8 cellular contexts compared by ENCODE assay signal in genomic region chr10:114042895-114043531, GRCh38. TPM values are rescaled to one million over a fixed set of nuclear protein-coding genes. Genes with fewer than 3 reads are reported as not detected.
DNase-seq lines count a peak whose midpoint lies in the region; ATAC-seq, FAIRE-seq and TF ChIP-seq lines count a peak whose summit lies in the region.

No MANE protein-coding gene starts in this region.

- H3K4me1 Mint-ChIP-seq in activated CD8-positive, alpha-beta T cell treated with anti-CD3 and anti-CD28 coated beads for 36 hours (ENCODE audit: low read depth) = peaks cover 21% of the 10 kb centered on the region

- H2BK120ac ChIP-seq in neuronal stem cell (ENCODE audit: low read depth, low read length) = no peak overlapping the region

- peak overlapping the region; percentile 59 for H3K27ac ChIP-seq in BLaER1
- H3K27ac ChIP-seq in HUES64 (ENCODE audit: low read depth, low read length) = no peak overlapping the region
- no peak overlapping the region for H3K27ac ChIP-seq in neuronal stem cell (replicated peaks; ENCODE audit: low read length)

- H3K4me3 ChIP-seq in BLaER1 (peak overlapping the region; percentile 74), HUES64 (ENCODE audit: low read length) (peak overlapping the region; percentile 56), neuronal stem cell (ENCODE audit: low read length in 2 of 2) (peak overlapping the region in 1 of 2 donors; percentile 76)

- intact Hi-C loops in activated CD8-positive, alpha-beta T cell treated with anti-CD3 and anti-CD28 coated beads for 36 hours (cut with micrococcal nuclease) = loop anchor here (10.0 kb wide), 1 partner anchor 188 kb away; the partner anchor contains the start of genes DCLRE1A and NHLRC2

- H3K4me1 ChIP-seq in BLaER1 (peaks cover 15% of the 10 kb centered on the region; the same call in 1 of the 2 replicates), HUES64 (ENCODE audit: insufficient read depth, low read length) (0 out of 2 replicates have a peak, but pooled peaks cover 4% of the 10 kb centered on the region), neuronal stem cell (ENCODE audit: control insufficient read depth in 2 of 2, insufficient read depth in 1 of 2, low read depth in 1 of 2, low read length in 2 of 2) (peaks cover 4 to 6% of the 10 kb centered on the region in 2 donors)

- H4K8ac ChIP-seq in neuronal stem cell (ENCODE audit: low read depth, low read length) = no peak overlapping the region

- no peak overlapping the region for H3K23ac ChIP-seq in neuronal stem cell (ENCODE audit: low read depth, low read length, poor library complexity)

- H2AK5ac ChIP-seq in neuronal stem cell (ENCODE audit: low read depth, low read length) = no peak overlapping the region

- no peaks in the 10 kb centered on the region for H3K36me3 Mint-ChIP-seq in activated CD8-positive, alpha-beta T cell treated with anti-CD3 and anti-CD28 coated beads for 36 hours (ENCODE audit: low read depth)

- H3K27me3 ChIP-seq in BLaER1 (peaks cover 24% of the 10 kb centered on the region), HUES64 (ENCODE audit: insufficient read depth, low read length) (peaks cover 90% of the 10 kb centered on the region), neuronal stem cell (ENCODE audit: control insufficient read depth in 3 of 3, insufficient read depth in 3 of 3, low read depth in 1 of 3, low read length in 3 of 3) (peaks cover 22 to 88% (median 45%) of the 10 kb centered on the region in 3 experiments)

- no peak overlapping the region for H2BK5ac ChIP-seq in neuronal stem cell (ENCODE audit: low read length)

- CTCF ChIA-PET in activated CD8-positive, alpha-beta T cell treated with anti-CD3 and anti-CD28 coated beads for 36 hours (lab: Charles Lee) = interaction anchor here (1.4 to 1.5 kb wide), 2 partner anchors 10 to 244 kb away, joined by 4 to 5 read pairs; no protein-coding TSS in a partner anchor

- no peak overlapping the region for H2BK15ac ChIP-seq in neuronal stem cell (ENCODE audit: low read length)

- H3K9ac ChIP-seq in BLaER1 (peak overlapping the region; percentile 67), HUES64 (ENCODE audit: low read depth, low read length) (no peak overlapping the region), neuronal stem cell (ENCODE audit: low read depth, low read length, poor library complexity) (peak overlapping the region; percentile 80)

- peak overlapping the region; percentile 66 for H3K4me3 Mint-ChIP-seq in activated CD8-positive, alpha-beta T cell treated with anti-CD3 and anti-CD28 coated beads for 36 hours

- no peak for FAIRE-seq in frontal cortex (lab: Jason Lieb, UNC)

- peak overlapping the region; percentile 67 for H3K18ac ChIP-seq in neuronal stem cell (ENCODE audit: low read length)

- H3K9me3 Mint-ChIP-seq in activated CD8-positive, alpha-beta T cell treated with anti-CD3 and anti-CD28 coated beads for 36 hours = no peaks in the 10 kb centered on the region

- no peak for TF ChIP-seq POLR2A in erythroblast (IDR thresholded peaks at IDR 0.05; ENCODE audit: low read length)

- 3% methylated on average over 38 of the region's 38 CpGs for WGBS in HUES64
- WGBS in neuronal stem cell (ENCODE audit: extremely low coverage in 2 of 2, insufficient read length in 2 of 2, insufficient replicate concordance in 1 of 2), 2 donors = no CpG with 5 or more reads among the region's 38 CpGs

- TF ChIP-seq CTCF in activated CD8-positive, alpha-beta T cell treated with anti-CD3 and anti-CD28 coated beads for 36 hours (IDR thresholded peaks at IDR 0.05) = no peak

- H3K36me3 ChIP-seq in BLaER1 (no peaks in the 10 kb centered on the region), HUES64 (ENCODE audit: insufficient read depth, low read length) (no peaks in the 10 kb centered on the region), neuronal stem cell (replicated peaks in 1 of 2; ENCODE audit: control insufficient read depth in 2 of 2, insufficient read depth in 2 of 2, low read length in 2 of 2) (no peaks in the 10 kb centered on the region)

- ATAC-seq in GM18907 (IDR thresholded peaks at IDR 0.05; ENCODE audit: unreplicated experiment) (peak; percentile 47), GM18519 (IDR thresholded peaks at IDR 0.05; ENCODE audit: low FRiP score, unreplicated experiment) (no peak)
- ATAC-seq in activated CD8-positive, alpha-beta T cell treated with anti-CD3 and anti-CD28 coated beads for 36 hours = peak; percentile 27

- H3K27me3 Mint-ChIP-seq in activated CD8-positive, alpha-beta T cell treated with anti-CD3 and anti-CD28 coated beads for 36 hours = peaks cover 58% of the 10 kb centered on the region

- POLR2A ChIA-PET in activated CD8-positive, alpha-beta T cell treated with anti-CD3 and anti-CD28 coated beads for 36 hours (lab: Charles Lee) = no interaction called here

- no peak overlapping the region for H2BK12ac ChIP-seq in neuronal stem cell (ENCODE audit: low read length)

- H3K79me1 ChIP-seq in neuronal stem cell (ENCODE audit: low read depth, low read length) = peaks cover 3% of the 10 kb centered on the region

- peak overlapping the region; percentile 87 for H3K14ac ChIP-seq in neuronal stem cell (ENCODE audit: low read length)

- 0 out of 2 replicates have a peak, but pooled peaks cover 5% of the 10 kb centered on the region for H4K20me1 ChIP-seq in BLaER1

- H2AFZ ChIP-seq in neuronal stem cell (ENCODE audit: low read length) = peak overlapping the region; percentile 80

- no peak overlapping the region for H3K27ac Mint-ChIP-seq in activated CD8-positive, alpha-beta T cell treated with anti-CD3 and anti-CD28 coated beads for 36 hours

- no peak overlapping the region for H3K4ac ChIP-seq in neuronal stem cell (ENCODE audit: low read length)

- DNase-seq in activated CD8-positive, alpha-beta T cell treated with anti-CD3 and anti-CD28 coated beads for 36 hours = peak; percentile 19
- peak; percentile 46 to 52 for DNase-seq in frontal cortex (ENCODE audit: low spot score in 2 of 2)
- no peak for DNase-seq in neuronal stem cell (ENCODE audit: low spot score)
- no peak for DNase-seq in erythroblast (lab: John Stamatoyannopoulos, UW)

- no peak overlapping the region for H4K91ac ChIP-seq in neuronal stem cell (ENCODE audit: low read depth, low read length, poor library complexity)

- H3K4me2 ChIP-seq in BLaER1 (peak overlapping the region; percentile 90), neuronal stem cell (ENCODE audit: insufficient read depth, low read length, poor library complexity, severe bottlenecking) (peak overlapping the region; percentile 99)

- H3K9me3 ChIP-seq in BLaER1 (peaks cover 8% of the 10 kb centered on the region), HUES64 (ENCODE audit: insufficient read depth, low read depth, low read length) (no peaks in the 10 kb centered on the region), neuronal stem cell (replicated peaks in 1 of 2; ENCODE audit: control insufficient read depth in 2 of 2, insufficient read depth in 1 of 2, low read depth in 1 of 2, low read length in 2 of 2) (peaks cover 0 to 7% of the 10 kb centered on the region in 2 donors)

RNA-seq across cellular contexts. Expression of gene ADRB1, which starts 0.7 kb away (rescaled TPM):
- not detected for polyA plus RNA-seq in HUES64 (2013, experiment 1 of 2)
- not detected for polyA plus RNA-seq in HUES64 (2013, experiment 2 of 2)
- under 1 TPM; 0.27 to 0.40 TPM for total RNA-seq in activated CD8-positive, alpha-beta T cell treated with anti-CD3 and anti-CD28 coated beads for 36 hours
- total RNA-seq in frontal cortex = 3.3 TPM
- polyA plus RNA-seq in neuronal stem cell (2013, experiment 1 of 2) = 0.06 TPM
- 0.03 TPM for polyA plus RNA-seq in neuronal stem cell (2013, experiment 2 of 2)

Comparison
In these comparisons a context has a peak if more than half of its experiments do, and no peak if none do; other contexts are left out.
1. DNase-seq: peak in activated CD8-positive, alpha-beta T cell treated with anti-CD3 and anti-CD28 coated beads for 36 hours (single experiment) and frontal cortex (2 of 2); none in neuronal stem cell (single experiment) and erythroblast (0 of 2).